Comparison of ENCODE assay signal across 8 cellular contexts in genomic region chr10:50431791-50432190, GRCh38.
DNase-seq lines count a peak whose midpoint lies in the region; ATAC-seq and TF ChIP-seq lines count a peak whose summit lies in the region.

No MANE protein-coding gene starts in this region.

- peaks cover 0 to 9% of the 10 kb centered on the region in 2 donors for H3K4me1 ChIP-seq in ascending aorta
- H3K4me1 ChIP-seq in spleen: peaks cover 0 to 25% (median 13%) of the 10 kb centered on the region in 6 donors

- DNase-seq in AG09309 (ENCODE audit: low read depth) (peak; percentile 74), ascending aorta (ENCODE audit: low spot score in 2 of 2) (peak in 1 of 2 donors; percentile 65), spleen (no peak), SIG-M5 treated with dmso at 0.1 percent for 504 hours (lab: John Stamatoyannopoulos, UW; ENCODE audit: unreplicated experiment) (no peak), SHP77 (lab: John Stamatoyannopoulos, UW) (no peak)
- DNase-seq in activated CD8-positive, alpha-beta memory T cell treated with anti-CD3 and anti-CD28 coated beads, Interleukin-2, amount 50 U/mL, for 48 hours: no peak

- ATAC-seq in GM19023 (IDR thresholded peaks at IDR 0.05; ENCODE audit: unreplicated experiment): peak; percentile 84
- ATAC-seq in HG03095 (IDR thresholded peaks at IDR 0.05; ENCODE audit: unreplicated experiment): peak; percentile 88

- H3K9me3 ChIP-seq in ascending aorta (no peaks in the 10 kb centered on the region), spleen (no peaks in the 10 kb centered on the region)

- no peaks in the 10 kb centered on the region for H3K27me3 ChIP-seq in ascending aorta
- H3K27me3 ChIP-seq in spleen (replicated peaks in 1 of 7): no peaks in the 10 kb centered on the region

- H3K27ac ChIP-seq in ascending aorta (peak overlapping the region; percentile 77 to 83), spleen (peak overlapping the region in 5 of 8 donors; percentile 3 to 62 (median 60))

- H3K4me3 ChIP-seq in AG09309 (ENCODE audit: control insufficient read depth, low read depth, low read length) (peak overlapping the region; percentile 2; the same call in 1 of the 2 replicates), ascending aorta (peak overlapping the region; percentile 29 to 43), spleen (no peak overlapping the region)

- WGBS in spleen, 5 donors: 39 to 57% (median 54%) methylated on average over 3 of the region's 3 CpGs

- TF ChIP-seq CTCF in AG09309 (IDR thresholded peaks at IDR 0.05; ENCODE audit: control insufficient read depth, insufficient read depth, low read depth, low read length, missing control alignments): no peak
- no peak for TF ChIP-seq CTCF in ascending aorta (IDR thresholded peaks at IDR 0.05)
- TF ChIP-seq CTCF in spleen (IDR thresholded peaks at IDR 0.05 in 8 of 11, conservative IDR thresholded peaks at IDR 0.05 in 3 of 11): no peak

- no peak for TF ChIP-seq POLR2A in spleen (IDR thresholded peaks at IDR 0.05)

- intact Hi-C loops in ascending aorta (cut with DNase I) (loop anchor here (2.0 to 5.0 kb wide), 4 partner anchors 66 to 193 kb away; no protein-coding TSS in a partner anchor), spleen (cut with DNase I; ENCODE audit: low total_unique reads) (no loop called here)

- H3K36me3 ChIP-seq in ascending aorta: no peaks in the 10 kb centered on the region
- H3K36me3 ChIP-seq in spleen: peaks cover 0 to 5% (median 0%) of the 10 kb centered on the region in 6 donors

Comparison
In these comparisons a context has a peak if more than half of its experiments do, and no peak if none do; other contexts are left out.
1. H3K4me3 ChIP-seq: peak in AG09309 (single experiment) and ascending aorta (2 of 2); none in spleen (0 of 8).